Comparison of ENCODE assay signal across 17 cellular contexts in the genomic region with DNA sequence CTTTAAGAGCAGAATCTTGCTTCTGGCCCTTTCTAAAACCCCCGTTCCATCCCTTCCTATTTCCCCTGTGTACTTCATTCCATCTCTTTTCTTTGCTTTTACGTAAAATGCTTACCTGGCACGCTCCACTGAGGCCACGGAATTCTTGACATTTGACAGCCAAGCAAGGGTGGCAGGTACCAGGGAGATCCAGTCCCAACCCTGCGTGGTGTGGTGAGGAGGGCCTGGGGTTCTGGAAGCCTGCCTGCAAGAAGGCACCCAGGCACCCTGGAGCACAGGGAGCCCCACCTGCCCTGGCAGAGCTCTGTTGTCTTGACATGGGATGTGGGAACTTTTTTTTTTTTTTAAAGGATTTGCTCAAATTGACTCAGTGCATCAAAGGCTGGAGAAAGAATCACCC. TPM values are rescaled to one million over a fixed set of nuclear protein-coding genes. Genes with fewer than 3 reads are reported as not detected.
DNase-seq lines count a peak whose midpoint lies in the region; ATAC-seq, FAIRE-seq and TF ChIP-seq lines count a peak whose summit lies in the region.
"Had no signal": no experiment of that assay in that cellular context is flagged by ENCODE, and none has a peak within 500 bp of the region (broad histone marks: within the 10 kb centered on the region; RNA-seq: fewer than 3 reads in every experiment).

No MANE protein-coding gene starts in this region.

- H3K4me3 Mint-ChIP-seq in activated T-cell treated with anti-CD3 and anti-CD28 coated beads, Interleukin-2, amount 50 U/mL, for 72 hours = peak overlapping the region; percentile 62 to 65
- H3K4me3 Mint-ChIP-seq in activated T-helper 2 cell treated with anti-CD3 and anti-CD28 coated beads, Interferon-gamma antibody, Interleukin-2, Interleukin-4, amounts not matched to agents 10 μg/mL and 5 μg/mL and 100 μg/mL, durations not matched to agents 14 hours and 24 hours and 36 hours (ENCODE audit: low read depth) = no peak overlapping the region

- H3K9me3 ChIP-seq in kidney (ENCODE audit: control insufficient read depth in 1 of 2, low read length in 2 of 2) = no peaks in the 10 kb centered on the region
- H3K9me3 ChIP-seq in thoracic aorta = no peaks in the 10 kb centered on the region
- H3K9me3 ChIP-seq: left lung had no signal

- DNase-seq in activated T-cell treated with anti-CD3 and anti-CD28 coated beads, Interleukin-2, amount 50 U/mL, for 72 hours = no peak
- DNase-seq in activated T-cell treated with anti-CD3 and anti-CD28 coated beads for 4 hours (no peak), kidney (no peak), thoracic aorta (ENCODE audit: low spot score) (no peak), NCI-H2107 treated with DMSO at 0.1 percent for 48 hours (lab: John Stamatoyannopoulos, UW; ENCODE audit: unreplicated experiment) (no peak)
- no peak for DNase-seq in activated T-helper 2 cell treated with anti-CD3 and anti-CD28 coated beads, Interferon-gamma antibody, Interleukin-2, Interleukin-4, amounts not matched to agents 10 μg/mL and 5 μg/mL and 100 μg/mL, durations not matched to agents 14 hours and 24 hours and 36 hours (ENCODE audit: low spot score)
- DNase-seq: ACHN; activated CD4-positive, alpha-beta T cell treated with anti-CD3 and anti-CD28 coated beads, Interleukin-2, amount 50 U/mL, for 48 hours; activated effector memory CD4-positive, alpha-beta T cell treated with anti-CD3 and anti-CD28 coated beads, Interleukin-2, amount 50 U/mL, for 16 hours; EL; NCI-H69; small intestine had no signal

- H3K4me3 ChIP-seq in kidney (ENCODE audit: low read length in 2 of 2) (no peak overlapping the region), thoracic aorta (no peak overlapping the region)
- H3K4me3 ChIP-seq: left lung had no signal

- H3K27ac Mint-ChIP-seq in activated T-cell treated with anti-CD3 and anti-CD28 coated beads, Interleukin-2, amount 50 U/mL, for 72 hours = peak overlapping the region; percentile 85
- H3K27ac Mint-ChIP-seq in activated T-helper 2 cell treated with anti-CD3 and anti-CD28 coated beads, Interferon-gamma antibody, Interleukin-2, Interleukin-4, amounts not matched to agents 10 μg/mL and 5 μg/mL and 100 μg/mL, durations not matched to agents 14 hours and 24 hours and 36 hours = peak overlapping the region; percentile 84

- ATAC-seq in activated T-cell treated with anti-CD3 and anti-CD28 coated beads, Interleukin-2, amount 50 U/mL, for 72 hours (replicated peaks in 1 of 2) = no peak
- ATAC-seq in thoracic aorta (ENCODE audit: insufficient number of reproducible peaks, low FRiP score, low read depth) = no peak
- no peak for ATAC-seq in HG02610 (IDR thresholded peaks at IDR 0.05; ENCODE audit: unreplicated experiment)
- no peak for ATAC-seq in HG02852 (IDR thresholded peaks at IDR 0.05; ENCODE audit: unreplicated experiment)
- ATAC-seq: left lung had no signal

- H3K4me1 ChIP-seq in kidney (ENCODE audit: control insufficient read depth in 1 of 2, insufficient read depth in 1 of 2, low read depth in 1 of 2, low read length in 2 of 2) (peaks cover 20 to 24% of the 10 kb centered on the region in 2 donors), thoracic aorta (ENCODE audit: control insufficient read depth in 1 of 2, low read depth in 2 of 2) (peaks cover 16 to 53% of the 10 kb centered on the region in 2 donors)

- no peaks in the 10 kb centered on the region for H3K36me3 Mint-ChIP-seq in activated T-cell treated with anti-CD3 and anti-CD28 coated beads, Interleukin-2, amount 50 U/mL, for 72 hours (ENCODE audit: insufficient read depth in 2 of 2)
- peaks cover 5% of the 10 kb centered on the region for H3K36me3 Mint-ChIP-seq in activated T-helper 2 cell treated with anti-CD3 and anti-CD28 coated beads, Interferon-gamma antibody, Interleukin-2, Interleukin-4, amounts not matched to agents 10 μg/mL and 5 μg/mL and 100 μg/mL, durations not matched to agents 14 hours and 24 hours and 36 hours (ENCODE audit: low read depth)
- H3K36me3 Mint-ChIP-seq: IgD-negative memory B cell had no signal

- no peak for TF ChIP-seq CTCF in kidney (IDR thresholded peaks at IDR 0.05; ENCODE audit: borderline replicate concordance, extremely low read depth, insufficient read depth)
- no peak for TF ChIP-seq CTCF in thoracic aorta (IDR thresholded peaks at IDR 0.05)

- FAIRE-seq in kidney (lab: Jason Lieb, UNC) = no peak
- FAIRE-seq: small intestine had no signal

- intact Hi-C loops in activated T-helper 2 cell treated with anti-CD3 and anti-CD28 coated beads, Interferon-gamma antibody, Interleukin-2, Interleukin-4, amounts not matched to agents 10 μg/mL and 5 μg/mL and 100 μg/mL, durations not matched to agents 14 hours and 24 hours and 36 hours (cut with micrococcal nuclease) = loop anchor here (5.0 kb wide), 1 partner anchor 35 kb away; no protein-coding TSS in a partner anchor
- intact Hi-C loops in kidney (cut with DNase I) = no loop called here

- H3K9ac ChIP-seq in kidney (ENCODE audit: low read length in 2 of 2) = no peak overlapping the region
- H3K9ac ChIP-seq: parathyroid adenoma had no signal

- H3K27me3 Mint-ChIP-seq in activated T-cell treated with anti-CD3 and anti-CD28 coated beads, Interleukin-2, amount 50 U/mL, for 72 hours (ENCODE audit: low read depth) = no peaks in the 10 kb centered on the region
- no peaks in the 10 kb centered on the region for H3K27me3 Mint-ChIP-seq in activated T-helper 2 cell treated with anti-CD3 and anti-CD28 coated beads, Interferon-gamma antibody, Interleukin-2, Interleukin-4, amounts not matched to agents 10 μg/mL and 5 μg/mL and 100 μg/mL, durations not matched to agents 14 hours and 24 hours and 36 hours (ENCODE audit: low read depth)
- H3K27me3 Mint-ChIP-seq: IgD-negative memory B cell had no signal

- H3K27ac ChIP-seq in kidney (ENCODE audit: low read depth in 2 of 2, low read length in 2 of 2) = peak overlapping the region; percentile 34 to 79
- peak overlapping the region; percentile 44 to 50 for H3K27ac ChIP-seq in thoracic aorta
- H3K27ac ChIP-seq: left lung, parathyroid adenoma had no signal

- peaks cover 38% of the 10 kb centered on the region for H3K4me1 Mint-ChIP-seq in activated T-cell treated with anti-CD3 and anti-CD28 coated beads, Interleukin-2, amount 50 U/mL, for 72 hours (ENCODE audit: low read depth)
- H3K4me1 Mint-ChIP-seq in activated T-helper 2 cell treated with anti-CD3 and anti-CD28 coated beads, Interferon-gamma antibody, Interleukin-2, Interleukin-4, amounts not matched to agents 10 μg/mL and 5 μg/mL and 100 μg/mL, durations not matched to agents 14 hours and 24 hours and 36 hours (ENCODE audit: low read depth) = peaks cover 41% of the 10 kb centered on the region

- H3K27me3 ChIP-seq in thoracic aorta (replicated peaks; ENCODE audit: insufficient read depth) = no peaks in the 10 kb centered on the region
- H3K27me3 ChIP-seq: left lung had no signal

- no peaks in the 10 kb centered on the region for H3K9me3 Mint-ChIP-seq in activated T-cell treated with anti-CD3 and anti-CD28 coated beads, Interleukin-2, amount 50 U/mL, for 72 hours
- no peaks in the 10 kb centered on the region for H3K9me3 Mint-ChIP-seq in activated T-helper 2 cell treated with anti-CD3 and anti-CD28 coated beads, Interferon-gamma antibody, Interleukin-2, Interleukin-4, amounts not matched to agents 10 μg/mL and 5 μg/mL and 100 μg/mL, durations not matched to agents 14 hours and 24 hours and 36 hours
- H3K9me3 Mint-ChIP-seq: IgD-negative memory B cell had no signal

- no peaks in the 10 kb centered on the region for H3K36me3 ChIP-seq in kidney (ENCODE audit: control insufficient read depth in 1 of 2, insufficient read depth in 2 of 2, low read length in 2 of 2)
- H3K36me3 ChIP-seq in thoracic aorta = no peaks in the 10 kb centered on the region
- H3K36me3 ChIP-seq: left lung had no signal

RNA-seq across cellular contexts. Expression of gene ITPK1, which starts 48.6 kb away (rescaled TPM):
- total RNA-seq in activated T-cell treated with anti-CD3 and anti-CD28 coated beads, Interleukin-2, amount 50 U/mL, for 72 hours = 10 to 100 TPM; 53.4 to 61.8 TPM
- total RNA-seq in activated T-helper 2 cell treated with anti-CD3 and anti-CD28 coated beads, Interferon-gamma antibody, Interleukin-2, Interleukin-4, amounts not matched to agents 10 μg/mL and 5 μg/mL and 100 μg/mL, durations not matched to agents 14 hours and 24 hours and 36 hours = 66.9 and 70.8 TPM in 2 replicates
- total RNA-seq in kidney (92.0 TPM), thoracic aorta (10 to 100 TPM; 53.8 to 85.0 TPM)
- polyA plus RNA-seq in kidney (ENCODE audit: insufficient read depth, low read depth, low replicate concordance) = 43.6 TPM
